8 cellular contexts compared by ENCODE assay signal in the genomic region with DNA sequence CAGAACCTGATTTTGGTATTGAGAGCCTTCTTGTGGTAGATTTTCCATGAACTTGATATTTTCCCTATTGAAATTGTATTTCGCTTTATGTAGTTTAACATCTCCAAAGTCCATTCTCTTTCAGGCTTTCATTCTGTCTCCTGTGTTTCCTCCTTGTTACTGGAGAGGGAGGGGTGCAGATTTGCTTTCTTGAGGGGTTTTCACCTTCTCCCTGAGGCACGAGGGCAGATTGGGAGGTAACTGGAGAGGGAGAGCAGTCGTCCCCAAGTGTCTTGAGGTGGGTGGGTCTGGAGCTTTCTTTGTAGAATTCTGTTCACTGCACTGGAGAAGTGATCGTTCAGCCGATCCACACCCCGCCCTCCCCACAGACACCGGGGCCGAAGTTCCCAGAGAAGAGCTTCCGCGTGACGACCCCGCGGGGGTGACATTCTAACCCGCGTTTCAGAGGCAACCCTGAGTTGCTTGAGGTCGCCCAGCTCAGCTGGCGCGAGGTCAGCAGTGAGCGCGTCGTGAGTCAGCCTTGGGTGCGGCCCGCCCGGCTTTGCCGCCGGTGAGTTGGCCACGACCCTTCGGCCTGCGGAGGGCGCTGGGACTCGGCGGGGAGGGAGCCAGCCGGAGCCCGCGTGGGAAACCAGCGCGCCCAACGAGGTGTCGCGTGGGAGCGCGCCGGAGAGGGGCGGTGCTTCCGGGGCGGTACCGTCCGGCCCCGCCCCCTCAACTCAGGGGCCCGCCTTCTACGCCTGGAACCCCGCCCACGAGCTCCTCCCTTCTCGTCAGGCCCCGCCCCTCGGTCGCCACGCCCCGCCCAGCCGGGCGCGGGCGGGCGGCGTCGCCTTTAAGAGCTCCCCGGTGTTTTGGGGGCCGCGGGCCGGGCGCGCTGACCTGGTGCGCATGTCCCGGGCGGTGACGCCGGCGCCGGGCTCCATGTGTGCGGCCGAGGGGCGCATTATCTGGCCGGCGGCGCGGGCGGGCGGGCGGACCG. TPM values are rescaled to one million over a fixed set of nuclear protein-coding genes. Genes with fewer than 3 reads are reported as not detected.
DNase-seq lines count a peak whose midpoint lies in the region; ATAC-seq and TF ChIP-seq lines count a peak whose summit lies in the region.

A gene with protein sequence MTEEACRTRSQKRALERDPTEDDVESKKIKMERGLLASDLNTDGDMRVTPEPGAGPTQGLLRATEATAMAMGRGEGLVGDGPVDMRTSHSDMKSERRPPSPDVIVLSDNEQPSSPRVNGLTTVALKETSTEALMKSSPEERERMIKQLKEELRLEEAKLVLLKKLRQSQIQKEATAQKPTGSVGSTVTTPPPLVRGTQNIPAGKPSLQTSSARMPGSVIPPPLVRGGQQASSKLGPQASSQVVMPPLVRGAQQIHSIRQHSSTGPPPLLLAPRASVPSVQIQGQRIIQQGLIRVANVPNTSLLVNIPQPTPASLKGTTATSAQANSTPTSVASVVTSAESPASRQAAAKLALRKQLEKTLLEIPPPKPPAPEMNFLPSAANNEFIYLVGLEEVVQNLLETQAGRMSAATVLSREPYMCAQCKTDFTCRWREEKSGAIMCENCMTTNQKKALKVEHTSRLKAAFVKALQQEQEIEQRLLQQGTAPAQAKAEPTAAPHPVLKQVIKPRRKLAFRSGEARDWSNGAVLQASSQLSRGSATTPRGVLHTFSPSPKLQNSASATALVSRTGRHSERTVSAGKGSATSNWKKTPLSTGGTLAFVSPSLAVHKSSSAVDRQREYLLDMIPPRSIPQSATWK (plus strand): TSS at position 797 of the 982 bp plus-strand sequence. CDS start 59,671 bp downstream, outside the sequence.

- H3K4me2 ChIP-seq in KMS-11: peak within 1 kb of the TSS; percentile 94

- no peak within 1 kb of the TSS for H3K4me3 ChIP-seq in KMS-11 (IDR thresholded peaks at IDR 0.05; ENCODE audit: insufficient read depth, low read depth, low read length)
- peak within 1 kb of the TSS; percentile 77 for H3K4me3 ChIP-seq in RWPE2 (ENCODE audit: severe bottlenecking)
- peak within 1 kb of the TSS; percentile 78 for H3K4me3 ChIP-seq in fibroblast of pulmonary artery (replicated peaks; ENCODE audit: low read depth, low read length)

- peak within 1 kb of the TSS; percentile 97 for H3K4me3 Mint-ChIP-seq in nephron progenitor cell
- H3K4me3 Mint-ChIP-seq in stimulated activated naive CD8-positive, alpha-beta T cell treated with anti-CD3 and anti-CD28 coated beads, Interleukin-15, Interleukin-2, amounts not matched to agents 100 ng/mL and 50 ng/mL, for 24 hours: peak within 1 kb of the TSS; percentile 98

- H3K27ac ChIP-seq in KMS-11 (peak within 1 kb of the TSS; percentile 35; the same call in 1 of the 2 replicates), RWPE2 (ENCODE audit: poor library complexity, severe bottlenecking) (peak within 1 kb of the TSS; percentile 89)

- H3K36me3 Mint-ChIP-seq in nephron progenitor cell (ENCODE audit: low read depth): no peaks in the 10 kb centered on the region
- H3K36me3 Mint-ChIP-seq in stimulated activated naive CD8-positive, alpha-beta T cell treated with anti-CD3 and anti-CD28 coated beads, Interleukin-15, Interleukin-2, amounts not matched to agents 100 ng/mL and 50 ng/mL, for 24 hours (ENCODE audit: low read depth): peaks cover 17% of the 10 kb centered on the region

- no peaks in the 10 kb centered on the region for H3K36me3 ChIP-seq in KMS-11 (ENCODE audit: insufficient read depth)
- H3K36me3 ChIP-seq in RWPE2 (ENCODE audit: low read depth): no peaks in the 10 kb centered on the region

- H3K4me1 ChIP-seq in KMS-11 (ENCODE audit: low read depth, poor library complexity, severe bottlenecking) (peaks cover 46% of the 10 kb centered on the region), RWPE2 (ENCODE audit: insufficient read depth, poor library complexity, severe bottlenecking) (peaks cover 43% of the 10 kb centered on the region)

- H3K79me2 ChIP-seq in KMS-11 (ENCODE audit: insufficient read depth, low read depth): peaks cover 36% of the 10 kb centered on the region

- TF ChIP-seq CTCF in KMS-11 (conservative IDR thresholded peaks at IDR 0.05; ENCODE audit: low read depth, low read length) (no peak), RWPE2 (IDR thresholded peaks at IDR 0.05; ENCODE audit: poor library complexity, severe bottlenecking) (peak; percentile 60), fibroblast of pulmonary artery (IDR thresholded peaks at IDR 0.05; ENCODE audit: low read length, missing control alignments) (no peak), nephron progenitor cell (IDR thresholded peaks at IDR 0.05) (no peak)

- H3K27me3 ChIP-seq in KMS-11 (ENCODE audit: insufficient read depth, low read depth): no peaks in the 10 kb centered on the region
- H3K27me3 ChIP-seq in RWPE2 (ENCODE audit: insufficient read depth, poor library complexity, severe bottlenecking): no peaks in the 10 kb centered on the region

- peaks cover 7% of the 10 kb centered on the region for H3K27me3 Mint-ChIP-seq in nephron progenitor cell (ENCODE audit: low read depth, poor library complexity)
- H3K27me3 Mint-ChIP-seq in stimulated activated naive CD8-positive, alpha-beta T cell treated with anti-CD3 and anti-CD28 coated beads, Interleukin-15, Interleukin-2, amounts not matched to agents 100 ng/mL and 50 ng/mL, for 24 hours: no peaks in the 10 kb centered on the region

- H3K9ac ChIP-seq in KMS-11: peak within 1 kb of the TSS; percentile 76

- peak within 1 kb of the TSS; percentile 67 for H2AFZ ChIP-seq in KMS-11 (ENCODE audit: low read depth)

- peaks cover 23% of the 10 kb centered on the region for H4K20me1 ChIP-seq in KMS-11 (ENCODE audit: insufficient read depth)

- no peaks in the 10 kb centered on the region for H3K9me3 ChIP-seq in RWPE2 (ENCODE audit: severe bottlenecking)

- peak; percentile 96 for DNase-seq in Daoy (ENCODE audit: low read depth)
- peak; percentile 91 for DNase-seq in RWPE2 (ENCODE audit: low spot score)
- DNase-seq in activated effector memory CD4-positive, alpha-beta T cell treated with Interleukin-2 at 50 U/mL for 16 hours: peak; percentile 86
- peak; percentile 93 for DNase-seq in fibroblast of pulmonary artery (ENCODE audit: low read depth)
- DNase-seq in nephron progenitor cell: peak; percentile 93

- ATAC-seq in GM21737 (IDR thresholded peaks at IDR 0.05; ENCODE audit: unreplicated experiment): peak; percentile 73
- peak; percentile 84 for ATAC-seq in RWPE2 (ENCODE audit: low read depth)

- peak within 1 kb of the TSS; percentile 96 for H3K27ac Mint-ChIP-seq in nephron progenitor cell
- H3K27ac Mint-ChIP-seq in stimulated activated naive CD8-positive, alpha-beta T cell treated with anti-CD3 and anti-CD28 coated beads, Interleukin-15, Interleukin-2, amounts not matched to agents 100 ng/mL and 50 ng/mL, for 24 hours: peak within 1 kb of the TSS; percentile 96

- H3K4me1 Mint-ChIP-seq in nephron progenitor cell: peaks cover 70% of the 10 kb centered on the region
- H3K4me1 Mint-ChIP-seq in stimulated activated naive CD8-positive, alpha-beta T cell treated with anti-CD3 and anti-CD28 coated beads, Interleukin-15, Interleukin-2, amounts not matched to agents 100 ng/mL and 50 ng/mL, for 24 hours (ENCODE audit: low read depth): peaks cover 73% of the 10 kb centered on the region

- no peaks in the 10 kb centered on the region for H3K9me3 Mint-ChIP-seq in nephron progenitor cell
- no peaks in the 10 kb centered on the region for H3K9me3 Mint-ChIP-seq in stimulated activated naive CD8-positive, alpha-beta T cell treated with anti-CD3 and anti-CD28 coated beads, Interleukin-15, Interleukin-2, amounts not matched to agents 100 ng/mL and 50 ng/mL, for 24 hours

RNA-seq across cellular contexts. Expression of the gene that starts here (rescaled TPM):
- total RNA-seq in Daoy (2014; rRNA removed; shearing (Covaris generic)): 43.9 and 45.6 TPM in 2 replicates
